Comparison of ENCODE assay signal across 11 cellular contexts in genomic region chr6:45637056-45637455, GRCh38.
DNase-seq lines count a peak whose midpoint lies in the region; ATAC-seq and TF ChIP-seq lines count a peak whose summit lies in the region.
"Had no signal": no experiment of that assay in that cellular context is flagged by ENCODE, and none has a peak within 500 bp of the region (broad histone marks: within the 10 kb centered on the region; RNA-seq: fewer than 3 reads in every experiment).

No MANE protein-coding gene starts in this region.

- no peaks in the 10 kb centered on the region for H3K9me3 ChIP-seq in Loucy (ENCODE audit: insufficient read depth, low read depth, low read length)
- H3K9me3 ChIP-seq: BLaER1 treated with 17β-estradiol and CSF1 and Interleukin-3, amounts not matched to agents 10 nM and 100 nM; HAP-1 had no signal

- intact Hi-C loops in sciatic nerve (cut with DNase I) = no loop called here

- peaks cover 11% of the 10 kb centered on the region; the same call in 1 of the 2 replicates for H3F3A ChIP-seq in Loucy (ENCODE audit: low read depth)

- H3K4me3 ChIP-seq in Loucy (ENCODE audit: low read length, poor library complexity, severe bottlenecking) = no peak overlapping the region
- H3K4me3 ChIP-seq: BLaER1 treated with 17β-estradiol and CSF1 and Interleukin-3, amounts not matched to agents 10 nM and 100 nM; GM23248; HAP-1 had no signal

- DNase-seq in foreskin melanocyte = peak; percentile 31
- no peak for DNase-seq in sciatic nerve (ENCODE audit: low spot score)
- no peak for DNase-seq in activated CD8-positive, alpha-beta memory T cell treated with anti-CD3 and anti-CD28 coated beads, Interleukin-2, amount 50 U/mL, for 4 hours
- DNase-seq: CD8-positive, alpha-beta T cell; COR-L47; GM23248 had no signal

- peak overlapping the region; percentile 30 for H3K9ac ChIP-seq in Loucy (ENCODE audit: low read depth, low read length, poor library complexity, severe bottlenecking)
- H3K9ac ChIP-seq: BLaER1 treated with 17β-estradiol and CSF1 and Interleukin-3, amounts not matched to agents 10 nM and 100 nM; GM23248 had no signal

- H3K9me2 ChIP-seq in Loucy (replicated peaks; ENCODE audit: low read depth, low read length) = no peaks in the 10 kb centered on the region

- no peak for TF ChIP-seq CTCF in Loucy (conservative IDR thresholded peaks at IDR 0.05; ENCODE audit: low read length)

- peak overlapping the region; percentile 34 for H3K4me2 ChIP-seq in Loucy (ENCODE audit: low read depth, low read length, poor library complexity, severe bottlenecking)
- H3K4me2 ChIP-seq: BLaER1 treated with 17β-estradiol and CSF1 and Interleukin-3, amounts not matched to agents 10 nM and 100 nM had no signal

- no peaks in the 10 kb centered on the region for H3K27me3 ChIP-seq in Loucy (ENCODE audit: insufficient read depth, low read length, poor library complexity, severe bottlenecking)
- H3K27me3 ChIP-seq: BLaER1 treated with 17β-estradiol and CSF1 and Interleukin-3, amounts not matched to agents 10 nM and 100 nM had no signal

- H4K20me1 ChIP-seq in Loucy (ENCODE audit: insufficient read depth, low read length, poor library complexity, severe bottlenecking) = no peaks in the 10 kb centered on the region
- H4K20me1 ChIP-seq: BLaER1 treated with 17β-estradiol and CSF1 and Interleukin-3, amounts not matched to agents 10 nM and 100 nM had no signal

- H3K79me2 ChIP-seq in Loucy (ENCODE audit: insufficient read depth, low read length) = no peaks in the 10 kb centered on the region

- ATAC-seq in sciatic nerve (peak; percentile 66), GM18867 (IDR thresholded peaks at IDR 0.05; ENCODE audit: unreplicated experiment) (no peak), GM18870 (IDR thresholded peaks at IDR 0.05; ENCODE audit: unreplicated experiment) (no peak)
- ATAC-seq: CD8-positive, alpha-beta T cell had no signal

- H2AFZ ChIP-seq in Loucy (ENCODE audit: low read length) = 0 out of 2 replicates have a peak overlapping the region, but pooled peaks have one; percentile 17
- H2AFZ ChIP-seq: GM23248 had no signal

- peaks cover 39% of the 10 kb centered on the region for H3K4me1 ChIP-seq in Loucy (ENCODE audit: insufficient read depth, low read length, poor library complexity, severe bottlenecking)
- H3K4me1 ChIP-seq: HAP-1 had no signal

- no peaks in the 10 kb centered on the region for H3K36me3 ChIP-seq in Loucy (ENCODE audit: insufficient read depth, low read length)
- H3K36me3 ChIP-seq: BLaER1 treated with 17β-estradiol and CSF1 and Interleukin-3, amounts not matched to agents 10 nM and 100 nM; HAP-1 had no signal
